Comparison of ENCODE assay signal across 8 cellular contexts in the genomic region with DNA sequence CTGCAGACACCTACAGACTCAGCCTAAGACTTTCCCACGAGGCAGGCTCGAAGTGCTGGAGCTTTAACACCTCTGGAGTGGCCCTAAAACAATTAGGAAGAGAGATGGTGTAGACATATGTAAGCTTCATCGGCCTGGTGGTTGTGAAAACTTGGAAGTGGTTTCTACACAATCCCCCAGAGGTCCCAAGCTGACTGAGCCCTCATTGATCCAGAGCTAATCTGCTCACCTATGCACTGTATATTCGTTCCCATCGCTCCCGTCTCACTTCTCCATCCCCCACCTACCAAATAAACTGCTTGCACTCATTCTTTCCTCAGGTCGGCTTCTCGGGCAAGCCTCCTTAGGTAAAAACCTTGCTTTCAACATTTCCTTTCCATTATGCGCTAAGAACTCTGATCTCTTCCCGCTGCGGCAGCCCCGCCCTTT. TPM values are rescaled to one million over a fixed set of nuclear protein-coding genes. Genes with fewer than 3 reads are reported as not detected.
A peak's percentile ranks its signal among the peaks of the same experiment; 100 is the strongest.
DNase-seq lines count a peak whose midpoint lies in the region; ATAC-seq, FAIRE-seq and TF ChIP-seq lines count a peak whose summit lies in the region.

No MANE protein-coding gene starts in this region.

- peaks cover 21% of the 10 kb centered on the region for H3K9me3 Mint-ChIP-seq in CD4-positive, alpha-beta T cell
- peaks cover 35% of the 10 kb centered on the region for H3K9me3 Mint-ChIP-seq in neural progenitor cell
- H3K9me3 Mint-ChIP-seq in activated CD4-positive, alpha-beta memory T cell treated with anti-CD3 and anti-CD28 coated beads for 36 hours = peaks cover 29% of the 10 kb centered on the region

- 15% methylated on average over 12 of the region's 12 CpGs; no CpG with 5 or more reads in 1 of the 2 experiments for WGBS in H1 (ENCODE audit: extremely low coverage in 1 of 2, insufficient coverage in 1 of 2, insufficient read length in 1 of 2, insufficient replicate concordance in 2 of 2, low coverage in 1 of 2, low lambda C conversion rate in 2 of 2, missing lambda C conversion rate in 1 of 2), 2 experiments

- H3F3A ChIP-seq in neural progenitor cell (ENCODE audit: low read depth) = peaks cover 9% of the 10 kb centered on the region

- H4K8ac ChIP-seq in H1 (ENCODE audit: extremely low read depth, insufficient read depth, low read length) = peak overlapping the region; percentile 98; the same call in 1 of the 2 replicates

- peak in 2 of 10 experiments; percentile 1 to 32 for DNase-seq in CD4-positive, alpha-beta T cell
- DNase-seq in HTR-8/SVneo (ENCODE audit: insufficient read length, low spot score) (no peak), H1 (ENCODE audit: low read depth in 1 of 2, low spot score in 2 of 2) (no peak), neural progenitor cell (ENCODE audit: low spot score) (no peak), cortex of kidney (lab: John Stamatoyannopoulos, UW) (no peak), KG1 (lab: John Stamatoyannopoulos, UW) (no peak), NCI-H1694 treated with DMSO at 0.1 percent for 48 hours (lab: John Stamatoyannopoulos, UW) (no peak)
- DNase-seq in activated CD4-positive, alpha-beta memory T cell treated with anti-CD3 and anti-CD28 coated beads for 36 hours = no peak

- no peak for TF ChIP-seq EP300 in H1 (IDR thresholded peaks at IDR 0.05; ENCODE audit: borderline replicate concordance in 1 of 2, low read depth in 2 of 2, low read length in 2 of 2)

- H3K18ac ChIP-seq in H1 (ENCODE audit: extremely low read depth, low read length) = peak overlapping the region; percentile 85

- peaks cover 0 to 8% of the 10 kb centered on the region in 2 experiments; a peak in 1 of 4 replicates for H3K79me2 ChIP-seq in H1 (ENCODE audit: control insufficient read depth in 1 of 2, insufficient read depth in 2 of 2, low read length in 2 of 2)
- peaks cover 14% of the 10 kb centered on the region for H3K79me2 ChIP-seq in neural progenitor cell (ENCODE audit: low read depth)

- H3K4me1 ChIP-seq in H1 (replicated peaks in 1 of 4; ENCODE audit: control insufficient read depth in 3 of 4, insufficient read depth in 4 of 4, low read length in 3 of 4) (peaks cover 4 to 6% (median 4%) of the 10 kb centered on the region in 4 experiments; a peak in 4 of 7 replicates), neural progenitor cell (peaks cover 8% of the 10 kb centered on the region)

- H3K79me1 ChIP-seq in H1 (ENCODE audit: low read depth, low read length) = peaks cover 4% of the 10 kb centered on the region; the same call in 1 of the 2 replicates

- TF ChIP-seq RAD21 in H1 (IDR thresholded peaks at IDR 0.05 in 1 of 2, conservative IDR thresholded peaks at IDR 0.05 in 1 of 2; ENCODE audit: low read depth in 2 of 2, low read length in 2 of 2) = no peak

- no peak overlapping the region for H3K27ac Mint-ChIP-seq in CD4-positive, alpha-beta T cell
- H3K27ac Mint-ChIP-seq in neural progenitor cell = no peak overlapping the region
- no peak overlapping the region for H3K27ac Mint-ChIP-seq in activated CD4-positive, alpha-beta memory T cell treated with anti-CD3 and anti-CD28 coated beads for 36 hours

- H2AK5ac ChIP-seq in H1 (ENCODE audit: low read depth, low read length) = no peak overlapping the region

- H3K4me3 ChIP-seq in H1 (ENCODE audit: extremely low read depth in 1 of 4, insufficient read depth in 2 of 4, low read depth in 3 of 4, low read length in 4 of 4) (peak overlapping the region; percentile 72 to 95 (median 86)), neural progenitor cell (peak overlapping the region; percentile 85)

- ATAC-seq in CD4-positive, alpha-beta T cell (ENCODE audit: poor library complexity) = peak; percentile 11

- CTCF ChIA-PET in CD4-positive, alpha-beta T cell (lab: Charles Lee) = interaction anchor here (1.0 to 1.6 kb wide), 3 partner anchors 46 to 533 kb away, joined by 5 to 6 read pairs (median 5); partner anchors contain the start of gene ZNF527
- CTCF ChIA-PET in H1 (lab: Charles Lee; ENCODE audit: partially characterized antibody) = interaction anchor here (1.0 to 1.5 kb wide), 3 partner anchors 8 to 144 kb away, joined by 3 to 5 read pairs (median 3); no protein-coding TSS in a partner anchor
- CTCF ChIA-PET in activated CD4-positive, alpha-beta memory T cell treated with anti-CD3 and anti-CD28 coated beads for 36 hours (lab: Charles Lee) = interaction anchor here (1.1 to 1.6 kb wide), 4 partner anchors 37 to 533 kb away, joined by 3 to 5 read pairs (median 4); partner anchors contain the start of genes ZNF540, ZNF569, ZNF570 and ZNF571

- H3K14ac ChIP-seq in H1 (ENCODE audit: insufficient read length) = peak overlapping the region; percentile 25

- POLR2A ChIA-PET in CD4-positive, alpha-beta T cell (lab: Charles Lee) = interaction anchor here (0.8 to 2.4 kb wide), 27 partner anchors 19 to 1291 kb away, joined by 3 to 133 read pairs (median 7); partner anchors contain the start of genes SIPA1L3, ZFP30, ZNF146 and ZNF260
- POLR2A ChIA-PET in H1 (lab: Charles Lee; ENCODE audit: partially characterized antibody) = interaction anchor here (0.6 to 2.9 kb wide), 31 partner anchors 9 to 1926 kb away, joined by 3 to 47 read pairs (median 5); partner anchors contain the start of genes SIPA1L3, WDR87, ZFP30 and ZNF527
- POLR2A ChIA-PET in activated CD4-positive, alpha-beta memory T cell treated with anti-CD3 and anti-CD28 coated beads for 36 hours (lab: Charles Lee) = interaction anchor here (1.0 to 1.9 kb wide), 6 partner anchors 37 to 656 kb away, joined by 3 to 15 read pairs (median 5); partner anchors contain the start of genes ZNF345, ZNF527, ZNF540 and ZNF569

- no peak overlapping the region for H2BK20ac ChIP-seq in H1 (ENCODE audit: low read length)

- H3K36me3 Mint-ChIP-seq in CD4-positive, alpha-beta T cell (ENCODE audit: low read depth) = peaks cover 45% of the 10 kb centered on the region
- peaks cover 30% of the 10 kb centered on the region for H3K36me3 Mint-ChIP-seq in neural progenitor cell
- H3K36me3 Mint-ChIP-seq in activated CD4-positive, alpha-beta memory T cell treated with anti-CD3 and anti-CD28 coated beads for 36 hours = peaks cover 41% of the 10 kb centered on the region

- FAIRE-seq in HTR-8/SVneo (lab: Jason Lieb, UNC) (peak; percentile 83), H1 (lab: Jason Lieb, UNC) (no peak)

- no peak overlapping the region for H3K23ac ChIP-seq in H1 (ENCODE audit: insufficient read length)

- H2BK12ac ChIP-seq in H1 (ENCODE audit: low read depth, low read length) = peak overlapping the region; percentile 100; the same call in 1 of the 2 replicates

- no peak overlapping the region for H3K56ac ChIP-seq in H1 (replicated peaks; ENCODE audit: insufficient read length, low read depth, low read length)

- H2BK5ac ChIP-seq in H1 (ENCODE audit: low read depth, low read length) = peak overlapping the region; percentile 100

- peak overlapping the region; percentile 84 for H4K5ac ChIP-seq in H1 (ENCODE audit: insufficient read length, low read depth, low read length)

- no peak overlapping the region for H3K4ac ChIP-seq in H1 (replicated peaks; ENCODE audit: insufficient read length, low read depth, low read length)

- H3K9ac ChIP-seq in H1 (replicated peaks in 1 of 4; ENCODE audit: extremely low read depth in 1 of 4, low read depth in 3 of 4, low read length in 3 of 4) = peak overlapping the region; percentile 86 to 100 (median 97)
- peak overlapping the region; percentile 75 for H3K9ac ChIP-seq in neural progenitor cell

- no peak overlapping the region for H3K4me3 Mint-ChIP-seq in CD4-positive, alpha-beta T cell
- no peak overlapping the region for H3K4me3 Mint-ChIP-seq in neural progenitor cell
- no peak overlapping the region for H3K4me3 Mint-ChIP-seq in activated CD4-positive, alpha-beta memory T cell treated with anti-CD3 and anti-CD28 coated beads for 36 hours

- H4K20me1 ChIP-seq in H1 (replicated peaks in 1 of 2; ENCODE audit: control insufficient read depth in 1 of 2, insufficient read depth in 2 of 2, low read length in 2 of 2) (no peaks in the 10 kb centered on the region), neural progenitor cell (ENCODE audit: low read depth) (no peaks in the 10 kb centered on the region)

- peak in 1 of 2 experiments; percentile 8; a peak in 1 of 3 replicates for TF ChIP-seq POLR2A in H1 (IDR thresholded peaks at IDR 0.05; ENCODE audit: control extremely low read depth in 1 of 2, low read depth in 2 of 2, low read length in 2 of 2)

- H3K27ac ChIP-seq in CD4-positive, alpha-beta T cell (ENCODE audit: low read depth, low read length) = peak overlapping the region; percentile 88
- H3K27ac ChIP-seq in H1 (ENCODE audit: low read depth, low read length) (peak overlapping the region; percentile 98), neural progenitor cell (peak overlapping the region; percentile 92)

- H2BK15ac ChIP-seq in H1 (ENCODE audit: low read length) = no peak overlapping the region

- H3K27me3 ChIP-seq in CD4-positive, alpha-beta T cell (ENCODE audit: control insufficient read depth, insufficient read depth, low read length) = no peaks in the 10 kb centered on the region
- H3K27me3 ChIP-seq in H1 (replicated peaks in 1 of 4; ENCODE audit: control insufficient read depth in 3 of 4, extremely low read depth in 1 of 4, insufficient read depth in 3 of 4, low read length in 3 of 4) (no peaks in the 10 kb centered on the region), neural progenitor cell (no peaks in the 10 kb centered on the region)

- peaks cover 6% of the 10 kb centered on the region for H3K9me3 ChIP-seq in CD4-positive, alpha-beta T cell (ENCODE audit: control insufficient read depth, low read length)
- H3K9me3 ChIP-seq in H1 (ENCODE audit: insufficient read depth in 2 of 2, low read depth in 1 of 2, low read length in 1 of 2) (peaks cover 0 to 5% of the 10 kb centered on the region in 2 experiments; a peak in 1 of 4 replicates), neural progenitor cell (ENCODE audit: low read depth) (no peaks in the 10 kb centered on the region)

- H3K36me3 ChIP-seq in H1 (ENCODE audit: control insufficient read depth in 2 of 4, insufficient read depth in 4 of 4, low read length in 3 of 4) = peaks cover 0 to 11% (median 1%) of the 10 kb centered on the region in 4 experiments; a peak in 2 of 8 replicates
- no peaks in the 10 kb centered on the region for H3K36me3 ChIP-seq in neural progenitor cell

- H2BK120ac ChIP-seq in H1 (replicated peaks; ENCODE audit: low read depth, low read length) = no peak overlapping the region

- TF ChIP-seq CTCF in CD4-positive, alpha-beta T cell (IDR thresholded peaks at IDR 0.05) = no peak
- TF ChIP-seq CTCF in H1 (IDR thresholded peaks at IDR 0.05; ENCODE audit: control extremely low read depth in 1 of 3, insufficient read depth in 1 of 3, low read depth in 1 of 3, low read length in 3 of 3) = no peak
- no peak for TF ChIP-seq CTCF in neural progenitor cell (IDR thresholded peaks at IDR 0.05)

- intact Hi-C loops in CD4-positive, alpha-beta T cell (cut with DNase I, micrococcal nuclease) = loop anchor here (1.0 to 10.0 kb wide), 7 partner anchors 37 to 1291 kb away; partner anchors contain the start of genes ZNF540 (in 2 of the 2), ZNF570 (in 2 of the 2), ZNF571 (in 2 of the 2) and ZNF146 (in 1 of the 2)
- intact Hi-C loops in activated CD4-positive, alpha-beta memory T cell treated with anti-CD3 and anti-CD28 coated beads for 36 hours (cut with micrococcal nuclease) = loop anchor here (1.0 to 2.0 kb wide), 4 partner anchors 37 to 333 kb away; partner anchors contain the start of genes ZNF527, ZNF540, ZNF570 and ZNF571

- peaks cover 13% of the 10 kb centered on the region for H3K23me2 ChIP-seq in H1 (ENCODE audit: low read depth, low read length)

- peak overlapping the region; percentile 98 for H2AFZ ChIP-seq in H1 (ENCODE audit: low read length)
- peak overlapping the region; percentile 99 for H2AFZ ChIP-seq in neural progenitor cell (replicated peaks)

- no peaks in the 10 kb centered on the region for H3K27me3 Mint-ChIP-seq in CD4-positive, alpha-beta T cell
- H3K27me3 Mint-ChIP-seq in neural progenitor cell (ENCODE audit: insufficient read depth, low read depth) = no peaks in the 10 kb centered on the region
- no peaks in the 10 kb centered on the region for H3K27me3 Mint-ChIP-seq in activated CD4-positive, alpha-beta memory T cell treated with anti-CD3 and anti-CD28 coated beads for 36 hours

- no peaks in the 10 kb centered on the region for H3K4me1 Mint-ChIP-seq in CD4-positive, alpha-beta T cell (ENCODE audit: low read depth)
- H3K4me1 Mint-ChIP-seq in neural progenitor cell = no peaks in the 10 kb centered on the region
- H3K4me1 Mint-ChIP-seq in activated CD4-positive, alpha-beta memory T cell treated with anti-CD3 and anti-CD28 coated beads for 36 hours (ENCODE audit: low read depth) = no peaks in the 10 kb centered on the region

- no peak overlapping the region for H4K91ac ChIP-seq in H1 (replicated peaks; ENCODE audit: insufficient read length, low read length)

- H3K4me2 ChIP-seq in H1 (ENCODE audit: insufficient read depth in 1 of 2, low read depth in 2 of 2, low read length in 2 of 2) (peak overlapping the region; percentile 80 to 99), neural progenitor cell (peak overlapping the region; percentile 82)

RNA-seq across cellular contexts. Expression of gene ZNF793, which starts 0.8 kb away (rescaled TPM):
- total RNA-seq in CD4-positive, alpha-beta T cell = 1 to 10 TPM; 2.3 TPM
- total RNA-seq in H1 (2021; fragmentation: NEBNext Ultra II Directional; extraction: Animal tissue kit (Norgen Biotek cat#: 25700)) = 11.6 and 13.3 TPM in 2 replicates
- 5.0 and 5.9 TPM in 2 replicates for polyA plus RNA-seq in H1 (2011; rRNA removed)
- polyA plus RNA-seq in H1 (2011; cell fraction: cytosol; rRNA removed) = 6.8 TPM
- 14.0 TPM for polyA plus RNA-seq in H1 (2011; cell fraction: nucleus; rRNA removed)
- polyA plus RNA-seq in H1 (2012, experiment 1 of 2) = 7.1 to 9.9 TPM (median 9.4 TPM) in 4 replicates
- polyA plus RNA-seq in H1 (2012, experiment 2 of 2) = 1.4 TPM
- polyA plus RNA-seq in H1 (2013, experiment 1 of 2) = 8.1 TPM
- polyA plus RNA-seq in H1 (2013, experiment 2 of 2) = 7.3 TPM
- polyA minus RNA-seq in H1 (2011; rRNA and poly(A)+ RNA removed) = 15.4 and 18.7 TPM in 2 replicates
- polyA minus RNA-seq in H1 (2011; cell fraction: cytosol; rRNA and poly(A)+ RNA removed) = 3.4 TPM
- 24.2 TPM for polyA minus RNA-seq in H1 (2011; cell fraction: nucleus; rRNA and poly(A)+ RNA removed)
- 13.5 and 17.3 TPM in 2 replicates for total RNA-seq in neural progenitor cell (ENCODE audit: low replicate concordance)
- 1 to 10 TPM; 2.4 to 3.4 TPM for total RNA-seq in activated CD4-positive, alpha-beta memory T cell treated with anti-CD3 and anti-CD28 coated beads for 36 hours

RNA-seq across cellular contexts. Expression of gene ZNF570, which starts 36.8 kb away (rescaled TPM):
- total RNA-seq in CD4-positive, alpha-beta T cell = 1 to 10 TPM; 8.3 to 9.1 TPM
- 4.1 and 5.4 TPM in 2 replicates for total RNA-seq in H1 (2021; fragmentation: NEBNext Ultra II Directional; extraction: Animal tissue kit (Norgen Biotek cat#: 25700))
- polyA plus RNA-seq in H1 (2011; rRNA removed) = 0.96 and 1.0 TPM in 2 replicates
- 1.2 TPM for polyA plus RNA-seq in H1 (2011; cell fraction: cytosol; rRNA removed)
- polyA plus RNA-seq in H1 (2011; cell fraction: nucleus; rRNA removed) = 1.8 TPM
- 1.7 to 3.3 TPM (median 3.0 TPM) in 4 replicates for polyA plus RNA-seq in H1 (2012, experiment 1 of 2)
- polyA plus RNA-seq in H1 (2012, experiment 2 of 2) = 0.12 TPM
- 4.2 TPM for polyA plus RNA-seq in H1 (2013, experiment 1 of 2)
- 4.1 TPM for polyA plus RNA-seq in H1 (2013, experiment 2 of 2)
- polyA minus RNA-seq in H1 (2011; rRNA and poly(A)+ RNA removed) = 8.0 and 11.0 TPM in 2 replicates
- 4.4 TPM for polyA minus RNA-seq in H1 (2011; cell fraction: cytosol; rRNA and poly(A)+ RNA removed)
- 15.7 TPM for polyA minus RNA-seq in H1 (2011; cell fraction: nucleus; rRNA and poly(A)+ RNA removed)
- 9.1 and 30.9 TPM in 2 replicates for total RNA-seq in neural progenitor cell (ENCODE audit: low replicate concordance)
- total RNA-seq in activated CD4-positive, alpha-beta memory T cell treated with anti-CD3 and anti-CD28 coated beads for 36 hours = 1 to 10 TPM; 4.3 TPM

RNA-seq across cellular contexts. Expression of gene ZNF569, which starts 38.7 kb away (rescaled TPM):
- 1 to 10 TPM; 5.0 to 5.2 TPM for total RNA-seq in CD4-positive, alpha-beta T cell
- 10.2 and 10.5 TPM in 2 replicates for total RNA-seq in H1 (2021; fragmentation: NEBNext Ultra II Directional; extraction: Animal tissue kit (Norgen Biotek cat#: 25700))
- polyA plus RNA-seq in H1 (2011; rRNA removed) = 2.4 and 2.8 TPM in 2 replicates
- polyA plus RNA-seq in H1 (2011; cell fraction: cytosol; rRNA removed) = 2.5 TPM
- 15.0 TPM for polyA plus RNA-seq in H1 (2011; cell fraction: nucleus; rRNA removed)
- polyA plus RNA-seq in H1 (2012, experiment 1 of 2) = 3.0 to 5.9 TPM (median 3.6 TPM) in 4 replicates
- 0.46 TPM for polyA plus RNA-seq in H1 (2012, experiment 2 of 2)
- 9.2 TPM for polyA plus RNA-seq in H1 (2013, experiment 1 of 2)
- 8.4 TPM for polyA plus RNA-seq in H1 (2013, experiment 2 of 2)
- 11.5 and 12.9 TPM in 2 replicates for polyA minus RNA-seq in H1 (2011; rRNA and poly(A)+ RNA removed)
- 9.0 TPM for polyA minus RNA-seq in H1 (2011; cell fraction: cytosol; rRNA and poly(A)+ RNA removed)
- 43.1 TPM for polyA minus RNA-seq in H1 (2011; cell fraction: nucleus; rRNA and poly(A)+ RNA removed)
- total RNA-seq in neural progenitor cell (ENCODE audit: low replicate concordance) = 27.3 and 31.6 TPM in 2 replicates
- total RNA-seq in activated CD4-positive, alpha-beta memory T cell treated with anti-CD3 and anti-CD28 coated beads for 36 hours = 1 to 10 TPM; 5.3 to 7.2 TPM
